ENCODE assay signal across 8 cellular contexts in genomic region chr7:42932861-42933591, GRCh38. TPM values are rescaled to one million over a fixed set of nuclear protein-coding genes. Genes with fewer than 3 reads are reported as not detected.
DNase-seq lines count a peak whose midpoint lies in the region; ATAC-seq, FAIRE-seq and TF ChIP-seq lines count a peak whose summit lies in the region.

No MANE protein-coding gene starts in this region.

- TF ChIP-seq CTCF in AG04449 (IDR thresholded peaks at IDR 0.05; ENCODE audit: insufficient read depth, low read length, missing control alignments) (no peak), nephron progenitor cell (IDR thresholded peaks at IDR 0.05) (no peak), D721Med (IDR thresholded peaks at IDR 0.05; ENCODE audit: insufficient read depth, missing control alignments) (no peak)

- POLR2A ChIA-PET in AG04449 (lab: Yijun Ruan, JAX): interaction anchor here (1.2 to 1.4 kb wide), 4 partner anchors 21 to 990 kb away, joined by 3 to 5 read pairs (median 4); partner anchors contain the start of genes C7orf25 and MRPS24

- in situ Hi-C loops in SK-MEL-5 (cut with HindIII; ENCODE audit: low pct_unique_long_range_greater_than_20kb, low sequenced_read_pairs): loop anchor here (25.0 kb wide), 2 partner anchors 529 to 779 kb away; no protein-coding TSS in a partner anchor

- no peaks in the 10 kb centered on the region for H3K36me3 ChIP-seq in esophagus (ENCODE audit: control insufficient read depth in 2 of 2, insufficient read depth in 2 of 2, low read length in 1 of 2)

- peaks cover 4% of the 10 kb centered on the region for H3K27me3 Mint-ChIP-seq in nephron progenitor cell (ENCODE audit: low read depth, poor library complexity)

- H3K4me1 ChIP-seq in esophagus (ENCODE audit: control insufficient read depth in 2 of 2, insufficient read depth in 2 of 2, low read length in 1 of 2): peaks cover 0 to 3% of the 10 kb centered on the region in 2 donors

- DNase-seq in AG04449 (ENCODE audit: low read depth, low spot score) (no peak), SK-MEL-5 (ENCODE audit: low read depth, low spot score) (peak; percentile 32), nephron progenitor cell (peak; percentile 18), D721Med (ENCODE audit: insufficient read length, low spot score) (no peak), putamen (ENCODE audit: low spot score) (no peak)

- ATAC-seq in GM19351 (IDR thresholded peaks at IDR 0.05; ENCODE audit: unreplicated experiment) (peak; percentile 17), GM18520 (IDR thresholded peaks at IDR 0.05; ENCODE audit: unreplicated experiment) (no peak)

- peak overlapping the region; percentile 42 to 86 for H3K27ac ChIP-seq in esophagus (ENCODE audit: low read depth in 2 of 2, low read length in 1 of 2)

- H3K4me3 ChIP-seq in AG04449 (ENCODE audit: low read depth, low read length) (peak overlapping the region; percentile 84), esophagus (ENCODE audit: low read depth in 1 of 2, low read length in 2 of 2) (peak overlapping the region; percentile 81 to 99)

- WGBS in esophagus, 2 donors: 2 to 3% methylated on average over 16 of the region's 16 CpGs

- no peaks in the 10 kb centered on the region for H3K27me3 ChIP-seq in esophagus (ENCODE audit: control insufficient read depth in 1 of 2, insufficient read depth in 2 of 2, low read length in 2 of 2)

- peak overlapping the region; percentile 98 for H3K27ac Mint-ChIP-seq in nephron progenitor cell

- peaks cover 49% of the 10 kb centered on the region for H3K4me1 Mint-ChIP-seq in nephron progenitor cell

- H3K36me3 Mint-ChIP-seq in nephron progenitor cell (ENCODE audit: low read depth): peaks cover 22% of the 10 kb centered on the region

- H3K9me3 Mint-ChIP-seq in nephron progenitor cell: no peaks in the 10 kb centered on the region

- H3K9me3 ChIP-seq in esophagus (ENCODE audit: control insufficient read depth in 2 of 2, insufficient read depth in 1 of 2, low read depth in 1 of 2, low read length in 1 of 2): no peaks in the 10 kb centered on the region

- H3K4me3 Mint-ChIP-seq in nephron progenitor cell: peak overlapping the region; percentile 99

- CTCF ChIA-PET in AG04449 (lab: Yijun Ruan, JAX): interaction anchor here (0.8 to 6.3 kb wide), 17 partner anchors 9 to 992 kb away, joined by 3 to 51 read pairs (median 3); partner anchors contain the start of gene C7orf25

- no peak for FAIRE-seq in D721Med (lab: Jason Lieb, UNC)

RNA-seq across cellular contexts. Expression of gene MRPL32, which starts 0.8 kb away (rescaled TPM):
- 99.9 and 117 TPM in 2 replicates for total RNA-seq in SK-MEL-5 (2014; rRNA removed; shearing (Covaris generic))
- 51.7 and 83.7 TPM in 2 replicates for polyA plus RNA-seq in SK-MEL-5 (2015; cell fraction: cytosol; rRNA removed)
- polyA plus RNA-seq in SK-MEL-5 (2015; cell fraction: nucleus; rRNA removed): 240 and 252 TPM in 2 replicates
- polyA plus RNA-seq in esophagus: 10 to 100 TPM; 50.6 to 59.8 TPM

RNA-seq across cellular contexts. Expression of gene PSMA2, which starts 1.1 kb away (rescaled TPM):
- total RNA-seq in SK-MEL-5 (2014; rRNA removed; shearing (Covaris generic)): 155 and 176 TPM in 2 replicates
- polyA plus RNA-seq in SK-MEL-5 (2015; cell fraction: cytosol; rRNA removed): 81.9 and 82.9 TPM in 2 replicates
- polyA plus RNA-seq in SK-MEL-5 (2015; cell fraction: nucleus; rRNA removed): 44.7 and 52.9 TPM in 2 replicates
- 100 to 1,000 TPM in 1 of 2 donors, 10 to 100 TPM in 1; 36.2 to 103 TPM for polyA plus RNA-seq in esophagus

RNA-seq across cellular contexts. Expression of gene C7orf25, which starts 21.2 kb away (rescaled TPM):
- 4.5 and 9.0 TPM in 2 replicates for total RNA-seq in SK-MEL-5 (2014; rRNA removed; shearing (Covaris generic))
- 12.6 and 15.4 TPM in 2 replicates for polyA plus RNA-seq in SK-MEL-5 (2015; cell fraction: cytosol; rRNA removed)
- polyA plus RNA-seq in SK-MEL-5 (2015; cell fraction: nucleus; rRNA removed): 17.8 and 28.4 TPM in 2 replicates
- polyA plus RNA-seq in esophagus: 1 to 10 TPM; 3.0 to 6.3 TPM

Comparison
In these comparisons a context has a peak if more than half of its experiments do, and no peak if none do; other contexts are left out.
1. DNase-seq: peak in SK-MEL-5 (single experiment) and nephron progenitor cell (single experiment); none in AG04449 (single experiment), D721Med (single experiment) and putamen (single experiment).